ENCODE assay signal across 23 cellular contexts in the genomic region with DNA sequence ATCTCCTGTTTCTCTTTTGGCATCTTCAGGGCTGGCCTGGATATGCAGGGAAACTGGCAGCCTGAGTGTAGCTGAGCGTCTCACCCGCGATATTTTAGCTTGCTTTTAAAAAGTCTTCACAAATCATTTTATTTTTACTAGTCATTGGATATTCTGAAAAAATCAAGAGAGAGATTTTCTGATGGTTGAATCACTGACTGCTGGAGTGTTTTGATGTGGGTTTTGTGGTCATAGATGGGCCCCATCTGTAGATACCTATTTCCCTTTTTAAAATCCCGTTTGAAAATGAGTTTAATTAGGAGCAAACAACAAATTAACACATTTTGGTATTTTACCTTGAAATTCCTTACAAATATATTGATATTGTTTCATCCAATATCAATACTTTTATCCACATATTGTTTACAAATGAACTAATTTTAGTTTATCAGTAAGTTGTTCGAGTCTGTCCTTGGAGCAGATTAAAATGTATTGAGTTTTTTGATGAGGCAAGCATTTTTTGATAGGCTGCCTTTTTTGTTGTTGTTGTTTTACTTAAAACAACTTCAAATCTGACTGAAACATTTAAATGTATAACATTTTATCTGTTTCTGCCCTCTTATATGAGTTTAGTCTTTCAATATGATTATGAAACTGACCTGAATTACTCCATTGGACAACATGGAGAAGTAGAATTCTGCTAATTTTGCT. TPM values are rescaled to one million over a fixed set of nuclear protein-coding genes. Genes with fewer than 3 reads are reported as not detected.
DNase-seq lines count a peak whose midpoint lies in the region; ATAC-seq, FAIRE-seq and TF ChIP-seq lines count a peak whose summit lies in the region.
"Had no signal": no experiment of that assay in that cellular context is flagged by ENCODE, and none has a peak within 500 bp of the region (broad histone marks: within the 10 kb centered on the region; RNA-seq: fewer than 3 reads in every experiment).

No MANE protein-coding gene starts in this region.

- no peak overlapping the region for H3K4me3 ChIP-seq in A549
- H3K4me3 ChIP-seq in GM23248: no peak overlapping the region
- H3K4me3 ChIP-seq: heart right ventricle, stomach, upper lobe of right lung had no signal

- no peak overlapping the region for H2AFZ ChIP-seq in GM23248
- H2AFZ ChIP-seq: parathyroid adenoma had no signal

- no peaks in the 10 kb centered on the region for H3K4me1 ChIP-seq in A549
- no peaks in the 10 kb centered on the region for H3K4me1 ChIP-seq in GM23248 (ENCODE audit: insufficient read depth)
- H3K4me1 ChIP-seq: parathyroid adenoma, upper lobe of right lung had no signal

- no peak overlapping the region for H3K4me2 ChIP-seq in A549
- H3K4me2 ChIP-seq in GM23248 (ENCODE audit: unreplicated experiment): no peak overlapping the region

- TF ChIP-seq POLR2A in A549 (IDR thresholded peaks at IDR 0.05; ENCODE audit: low read length): no peak

- no peaks in the 10 kb centered on the region for H3K4me1 Mint-ChIP-seq in Calu3 (ENCODE audit: low read depth, unreplicated experiment)
- peaks cover 3% of the 10 kb centered on the region for H3K4me1 Mint-ChIP-seq in T-helper 2 cell treated with Interferon-gamma antibody and Interleukin-4, amounts not matched to agents 5 μg/mL and 100 μg/mL, for 36 hours (ENCODE audit: low read depth)

- TF ChIP-seq EP300 in A549 (IDR thresholded peaks at IDR 0.05): no peak

- H3K27me3 Mint-ChIP-seq in Calu3 (ENCODE audit: unreplicated experiment): peaks cover 7% of the 10 kb centered on the region
- peaks cover 21% of the 10 kb centered on the region for H3K27me3 Mint-ChIP-seq in T-helper 2 cell treated with Interferon-gamma antibody and Interleukin-4, amounts not matched to agents 5 μg/mL and 100 μg/mL, for 36 hours (ENCODE audit: low read depth)

- TF ChIP-seq RAD21 in A549 (conservative IDR thresholded peaks at IDR 0.05 in 1 of 2, IDR thresholded peaks at IDR 0.05 in 1 of 2): no peak

- ATAC-seq in A549: no peak
- no peak for ATAC-seq in GM19324 (IDR thresholded peaks at IDR 0.05; ENCODE audit: low FRiP score, unreplicated experiment)
- ATAC-seq: heart right ventricle, upper lobe of right lung had no signal

- CTCF ChIA-PET in A549 (lab: Yijun Ruan, JAX): interaction anchor here (1.0 kb wide), 1 partner anchor 14 kb away, joined by 3 read pairs; no protein-coding TSS in a partner anchor
- CTCF ChIA-PET in Calu3 (lab: Charles Lee): no interaction called here

- H3K9me3 ChIP-seq in A549: no peaks in the 10 kb centered on the region
- H3K9me3 ChIP-seq in GM23248 (ENCODE audit: low read depth): no peaks in the 10 kb centered on the region
- H3K9me3 ChIP-seq: heart right ventricle, stomach, upper lobe of right lung had no signal

- intact Hi-C loops in Calu3 (cut with micrococcal nuclease; ENCODE audit: unreplicated experiment): loop anchor here (5.0 kb wide), 1 partner anchor 326 kb away; no protein-coding TSS in a partner anchor

- DNase-seq in A549 (ENCODE audit: low read depth in 1 of 2, low spot score in 1 of 2): no peak
- peak; percentile 6 for DNase-seq in GM23248
- peak; percentile 36 for DNase-seq in OCI-M1 (lab: John Stamatoyannopoulos, UW)
- peak; percentile 47 for DNase-seq in central memory CD4-positive, alpha-beta T cell
- no peak for DNase-seq in cortex of kidney (lab: John Stamatoyannopoulos, UW)
- no peak for DNase-seq in Calu3
- DNase-seq in T-helper 2 cell treated with Interferon-gamma antibody and Interleukin-4, amounts not matched to agents 5 μg/mL and 100 μg/mL, for 36 hours (ENCODE audit: low spot score): no peak
- DNase-seq: activated T-cell treated with anti-CD3 and anti-CD28 coated beads, Interleukin-2, amount 50 U/mL, for 1 hour; cerebellar nuclear complex; heart right ventricle; Karpas-422; kidney; NCI-H146; NCI-H2171 treated with DMSO at 0.1 percent for 48 hours; NCI-H82; stomach; SW 1271; upper lobe of right lung had no signal

- H4K20me1 ChIP-seq in GM23248 (ENCODE audit: insufficient read depth): no peaks in the 10 kb centered on the region

- no peaks in the 10 kb centered on the region for H3F3A ChIP-seq in GM23248 (ENCODE audit: insufficient read depth)

- H3K36me3 Mint-ChIP-seq in Calu3 (ENCODE audit: insufficient read depth, unreplicated experiment): no peaks in the 10 kb centered on the region
- H3K36me3 Mint-ChIP-seq in T-helper 2 cell treated with Interferon-gamma antibody and Interleukin-4, amounts not matched to agents 5 μg/mL and 100 μg/mL, for 36 hours (ENCODE audit: low read depth): no peaks in the 10 kb centered on the region

- no peaks in the 10 kb centered on the region for H3K79me2 ChIP-seq in GM23248 (ENCODE audit: insufficient read depth)
- H3K79me2 ChIP-seq: parathyroid adenoma had no signal

- H3K36me3 ChIP-seq in GM23248 (ENCODE audit: low read depth): no peaks in the 10 kb centered on the region
- H3K36me3 ChIP-seq: heart right ventricle, stomach, upper lobe of right lung had no signal

- POLR2A ChIA-PET in A549 (lab: Yijun Ruan, JAX): no interaction called here

- no peak for FAIRE-seq in A549 (lab: Jason Lieb, UNC)
- FAIRE-seq: endometrium, kidney had no signal

- in situ Hi-C loops in GM23248 (cut with MboI): loop anchor here (25.0 kb wide), 1 partner anchor 796 kb away; no protein-coding TSS in a partner anchor

- no peak overlapping the region for H3K9ac ChIP-seq in GM23248
- H3K9ac ChIP-seq: parathyroid adenoma had no signal

- H3K27ac Mint-ChIP-seq in Calu3 (ENCODE audit: unreplicated experiment): no peak overlapping the region
- no peak overlapping the region for H3K27ac Mint-ChIP-seq in T-helper 2 cell treated with Interferon-gamma antibody and Interleukin-4, amounts not matched to agents 5 μg/mL and 100 μg/mL, for 36 hours

- no peak overlapping the region for H3K27ac ChIP-seq in A549
- H3K27ac ChIP-seq in GM23248: no peak overlapping the region
- H3K27ac ChIP-seq: heart right ventricle, parathyroid adenoma, stomach, upper lobe of right lung had no signal

- H3K4me3 Mint-ChIP-seq in Calu3 (ENCODE audit: low read depth, unreplicated experiment): no peak overlapping the region
- no peak overlapping the region for H3K4me3 Mint-ChIP-seq in T-helper 2 cell treated with Interferon-gamma antibody and Interleukin-4, amounts not matched to agents 5 μg/mL and 100 μg/mL, for 36 hours

- BruUV-seq in Calu3 (replicated peaks; lab: Mats Ljungman, UMichigan): no TSS peak

- no peak for TF ChIP-seq CTCF in A549 (IDR thresholded peaks at IDR 0.05)
- TF ChIP-seq CTCF in Calu3 (IDR thresholded peaks at IDR 0.05; ENCODE audit: unreplicated experiment): no peak

- H3K27me3 ChIP-seq in GM23248 (replicated peaks; ENCODE audit: insufficient read depth): no peaks in the 10 kb centered on the region
- H3K27me3 ChIP-seq: upper lobe of right lung had no signal

- WGBS in A549 (ENCODE audit: missing lambda C conversion rate): 62% methylated on average over 5 of the region's 5 CpGs
- WGBS in GM23248 (ENCODE audit: low coverage in 1 of 2, low lambda C conversion rate in 2 of 2, missing lambda C conversion rate in 2 of 2), 2 experiments: 59 to 65% methylated on average over 5 of the region's 5 CpGs

- H3K9me2 ChIP-seq in GM23248 (ENCODE audit: insufficient read depth): no peaks in the 10 kb centered on the region

- H3K9me3 Mint-ChIP-seq in Calu3 (ENCODE audit: low read depth, unreplicated experiment): peaks cover 2% of the 10 kb centered on the region
- H3K9me3 Mint-ChIP-seq in T-helper 2 cell treated with Interferon-gamma antibody and Interleukin-4, amounts not matched to agents 5 μg/mL and 100 μg/mL, for 36 hours: no peaks in the 10 kb centered on the region
- H3K9me3 Mint-ChIP-seq: naive thymus-derived CD8-positive, alpha-beta T cell had no signal

TF ChIP-seq in A549, 52 proteins besides CTCF, POLR2A, EP300 and RAD21:
- TF ChIP-seq CEBPB (IDR thresholded peaks at IDR 0.05) (no peak), HDAC2 (IDR thresholded peaks at IDR 0.05) (no peak), EHF (CRISPR knock-in tag; IDR thresholded peaks at IDR 0.05) (no peak), JUN (IDR thresholded peaks at IDR 0.05) (no peak), MAFK (IDR thresholded peaks at IDR 0.05; ENCODE audit: partially characterized antibody) (peak; percentile 91), RCOR1 (IDR thresholded peaks at IDR 0.05; ENCODE audit: low read depth, low read length) (no peak)

RNA-seq across cellular contexts. Expression of a gene that starts 21.5 kb away (rescaled TPM):
- not detected in 2 replicates for polyA plus RNA-seq in A549 (2011; rRNA removed)
- polyA plus RNA-seq in A549 (2012; cell fraction: cytosol; rRNA removed): not detected in 2 replicates
- not detected in 2 replicates for polyA plus RNA-seq in A549 (2012; cell fraction: nucleus; rRNA removed)
- polyA plus RNA-seq in A549 (2017; fragmentation: RNase III; extraction: RNeasy Plus Mini Kit Qiagen cat#74134 plus additional on column Dnase treatment): not detected in 3 replicates
- not detected in 2 replicates for polyA minus RNA-seq in A549 (2011; rRNA and poly(A)+ RNA removed)
- total RNA-seq in GM23248 (2014; rRNA removed; shearing (Covaris generic)): not detected in 2 replicates
- polyA plus RNA-seq in GM23248 (2016; fragmentation: Nextera tagmentation; extraction: Ambion mirVana): not detected in 2 replicates
- total RNA-seq in Calu3 (2022): 0.40 TPM in 1 of 2 replicates, not detected in the other
- total RNA-seq: naive thymus-derived CD8-positive, alpha-beta T cell had no signal
- polyA plus RNA-seq: AG04450; naive thymus-derived CD8-positive, alpha-beta T cell had no signal

Comparison
In these comparisons a context has a peak if more than half of its experiments do, and no peak if none do; other contexts are left out.
1. DNase-seq: peak in GM23248 (single experiment), OCI-M1 (single experiment) and central memory CD4-positive, alpha-beta T cell (single experiment); none in A549 (0 of 2), cortex of kidney (single experiment), Calu3 (single experiment) and T-helper 2 cell treated with Interferon-gamma antibody and Interleukin-4, amounts not matched to agents 5 μg/mL and 100 μg/mL, for 36 hours (single experiment).